In the genomic region with DNA sequence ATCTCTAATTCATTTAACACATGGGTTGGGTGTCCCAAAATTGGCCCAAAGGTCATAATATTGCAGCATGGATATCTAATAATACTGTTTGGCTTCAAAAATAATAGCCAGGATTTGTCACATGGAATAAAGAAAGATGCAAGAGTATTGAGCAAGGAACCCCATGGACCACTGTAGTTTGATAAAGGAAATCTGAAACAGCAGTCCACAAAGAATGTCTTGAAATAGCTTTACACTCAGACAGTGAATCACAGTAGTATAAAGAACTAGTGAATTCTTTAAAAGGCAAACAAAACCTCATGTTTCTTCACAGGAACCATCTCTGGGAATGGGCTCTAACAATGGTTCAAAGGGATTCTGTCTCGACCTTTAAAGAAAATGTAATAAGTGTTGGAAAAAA, we compare ENCODE assay signal across 26 cellular contexts.
"Had no signal": no experiment of that assay in that cellular context is flagged by ENCODE, and none has a peak within 500 bp of the region (broad histone marks: within the 10 kb centered on the region; RNA-seq: fewer than 3 reads in every experiment).

No MANE protein-coding gene starts in this region.

- H3K4me1 Mint-ChIP-seq: activated naive CD8-positive, alpha-beta T cell treated with anti-CD3 and anti-CD28 coated beads, Interleukin-2, amount 50 U/mL, for 24 hours; immature natural killer cell; mesothelial cell of epicardium; natural killer cell; stimulated activated naive B cell treated with anti-CD40 and anti-IgM and Interleukin-4, amounts not matched to agents 10 μg/mL and 1 μg/mL and 100 μg/mL, for 72 hours had no signal

- H3K27ac ChIP-seq: hepatocyte, left lung, ovary, vagina had no signal

- H3K4me2 ChIP-seq: hepatocyte had no signal

- H3K79me2 ChIP-seq: hepatocyte had no signal

- DNase-seq: activated CD4-positive, alpha-beta T cell treated with anti-CD3 and anti-CD28 coated beads for 1 hour; activated CD4-positive, alpha-beta T cell treated with anti-CD3 and anti-CD28 coated beads, Interleukin-2, amount 50 U/mL, for 1 hour; activated CD8-positive, alpha-beta T cell treated with anti-CD3 and anti-CD28 coated beads, Interleukin-2, amount 10 ng/mL, durations not matched to agents 7 days and 5 days; activated gamma-delta T cell; activated naive CD4-positive, alpha-beta T cell treated with anti-CD3 and anti-CD28 coated beads, Interleukin-2, amount 50 U/mL, for 16 hours; activated naive CD8-positive, alpha-beta T cell treated with anti-CD3 and anti-CD28 coated beads, Interleukin-2, amount 50 U/mL, for 24 hours; anterior cingulate cortex; central memory CD4-positive, alpha-beta T cell; dermis blood vessel endothelial cell; effector memory CD4-positive, alpha-beta T cell; glutamatergic neuron; immature natural killer cell; kidney glomerular epithelial cell; left lung; natural killer cell; ovary; right cardiac atrium; stimulated activated CD8-positive, alpha-beta memory T cell treated with anti-CD3 and anti-CD28 coated beads, Interleukin-4, amount 100 ng/mL, for 48 hours; stimulated activated naive B cell treated with anti-CD40 and anti-IgM and Interleukin-4, amounts not matched to agents 10 μg/mL and 1 μg/mL and 100 μg/mL, for 72 hours; T-helper 9 cell had no signal

- H3K4me1 ChIP-seq: left lung, vagina had no signal

- H3K27ac Mint-ChIP-seq: activated CD8-positive, alpha-beta T cell treated with anti-CD3 and anti-CD28 coated beads, Interleukin-2, amount 10 ng/mL, durations not matched to agents 7 days and 5 days; activated naive CD8-positive, alpha-beta T cell treated with anti-CD3 and anti-CD28 coated beads, Interleukin-2, amount 50 U/mL, for 24 hours; activated T-helper 1 cell treated with anti-CD3 and anti-CD28 coated beads, Interleukin-12 subunit alpha, Interleukin-12 subunit beta, Interleukin-2, Interleukin-4 antibody, amounts not matched to agents 30 ng/mL and 10 ng/mL and 1 ng/mL, durations not matched to agents 14 hours and 24 hours and 36 hours; immature natural killer cell; mesothelial cell of epicardium; natural killer cell; stimulated activated naive B cell treated with anti-CD40 and anti-IgM and Interleukin-4, amounts not matched to agents 10 μg/mL and 1 μg/mL and 100 μg/mL, for 72 hours; type B pancreatic cell had no signal

- H3K36me3 ChIP-seq: left lung, ovary, vagina had no signal

- H2AFZ ChIP-seq: hepatocyte had no signal

- H3K9me3 ChIP-seq: left lung, ovary, vagina had no signal

- H3K36me3 Mint-ChIP-seq: immature natural killer cell; mesothelial cell of epicardium; natural killer cell; stimulated activated naive B cell treated with anti-CD40 and anti-IgM and Interleukin-4, amounts not matched to agents 10 μg/mL and 1 μg/mL and 100 μg/mL, for 72 hours; type B pancreatic cell had no signal

- ATAC-seq: activated CD8-positive, alpha-beta T cell treated with anti-CD3 and anti-CD28 coated beads, Interleukin-2, amount 10 ng/mL, durations not matched to agents 7 days and 5 days; activated naive CD8-positive, alpha-beta T cell treated with anti-CD3 and anti-CD28 coated beads, Interleukin-2, amount 50 U/mL, for 24 hours; left lung; natural killer cell; right cardiac atrium; stimulated activated naive B cell treated with anti-CD40 and anti-IgM and Interleukin-4, amounts not matched to agents 10 μg/mL and 1 μg/mL and 100 μg/mL, for 72 hours had no signal

- H3K4me3 ChIP-seq: hepatocyte, left lung, ovary, skin epidermis, vagina had no signal

- H3K9me3 Mint-ChIP-seq: activated T-helper 1 cell treated with anti-CD3 and anti-CD28 coated beads, Interleukin-12 subunit alpha, Interleukin-12 subunit beta, Interleukin-2, Interleukin-4 antibody, amounts not matched to agents 30 ng/mL and 10 ng/mL and 1 ng/mL, durations not matched to agents 14 hours and 24 hours and 36 hours; stimulated activated naive B cell treated with anti-CD40 and anti-IgM and Interleukin-4, amounts not matched to agents 10 μg/mL and 1 μg/mL and 100 μg/mL, for 72 hours; type B pancreatic cell had no signal

- H3K4me3 Mint-ChIP-seq: activated CD8-positive, alpha-beta T cell treated with anti-CD3 and anti-CD28 coated beads, Interleukin-2, amount 10 ng/mL, durations not matched to agents 7 days and 5 days; activated naive CD8-positive, alpha-beta T cell treated with anti-CD3 and anti-CD28 coated beads, Interleukin-2, amount 50 U/mL, for 24 hours; activated T-helper 1 cell treated with anti-CD3 and anti-CD28 coated beads, Interleukin-12 subunit alpha, Interleukin-12 subunit beta, Interleukin-2, Interleukin-4 antibody, amounts not matched to agents 30 ng/mL and 10 ng/mL and 1 ng/mL, durations not matched to agents 14 hours and 24 hours and 36 hours; immature natural killer cell; mesothelial cell of epicardium; natural killer cell; stimulated activated naive B cell treated with anti-CD40 and anti-IgM and Interleukin-4, amounts not matched to agents 10 μg/mL and 1 μg/mL and 100 μg/mL, for 72 hours; type B pancreatic cell had no signal

- H3K27me3 Mint-ChIP-seq: activated naive CD8-positive, alpha-beta T cell treated with anti-CD3 and anti-CD28 coated beads, Interleukin-2, amount 50 U/mL, for 24 hours; stimulated activated naive B cell treated with anti-CD40 and anti-IgM and Interleukin-4, amounts not matched to agents 10 μg/mL and 1 μg/mL and 100 μg/mL, for 72 hours had no signal

- H3K27me3 ChIP-seq: hepatocyte, left lung, ovary, vagina had no signal
